8 cellular contexts compared by ENCODE assay signal in the genomic region with DNA sequence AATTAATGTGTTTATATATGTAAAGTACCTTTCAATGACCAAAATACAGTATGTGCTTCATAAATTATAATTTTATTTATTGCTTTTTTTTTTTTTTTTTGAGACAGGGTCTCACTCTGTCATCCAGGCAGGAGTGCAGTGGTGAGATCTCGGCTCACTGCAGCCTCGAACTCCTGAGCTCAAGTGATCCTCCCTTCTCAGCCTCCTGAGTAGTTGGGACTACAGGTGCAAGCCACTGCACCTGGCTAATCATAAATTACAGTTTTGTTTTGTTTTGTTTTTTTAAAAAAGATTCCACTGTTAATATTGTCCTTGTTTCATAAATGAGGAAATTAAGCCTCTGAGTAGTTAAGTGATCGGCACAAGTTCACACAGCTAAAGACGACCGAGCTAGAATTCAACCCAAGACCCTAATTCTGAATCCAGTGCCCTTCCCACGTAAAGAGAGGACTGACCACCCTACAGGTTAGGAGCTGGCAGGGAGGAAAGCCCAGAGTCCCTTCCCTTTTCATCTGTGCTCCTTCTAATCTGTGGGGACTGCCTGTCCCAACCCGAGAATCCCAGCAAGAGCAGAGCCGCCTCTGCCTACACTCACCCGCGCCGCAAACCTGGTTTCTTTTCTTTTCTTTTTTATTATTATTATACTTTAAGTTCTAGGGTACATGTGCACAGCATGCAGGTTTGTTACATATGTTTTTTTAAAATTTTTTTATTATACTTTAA. TPM values are rescaled to one million over a fixed set of nuclear protein-coding genes. Genes with fewer than 3 reads are reported as not detected.
A peak's percentile ranks its signal among the peaks of the same experiment; 100 is the strongest.
DNase-seq lines count a peak whose midpoint lies in the region; ATAC-seq and TF ChIP-seq lines count a peak whose summit lies in the region.

No MANE protein-coding gene starts in this region.

- no peaks in the 10 kb centered on the region for H3K27me3 ChIP-seq in KMS-11 (ENCODE audit: insufficient read depth, low read depth)
- H3K27me3 ChIP-seq in aorta (ENCODE audit: control insufficient read depth in 1 of 2, insufficient read depth in 2 of 2, low read length in 1 of 2), result no peaks in the 10 kb centered on the region

- H3K9me3 Mint-ChIP-seq in CD14-positive monocyte, result no peaks in the 10 kb centered on the region
- H3K9me3 Mint-ChIP-seq in naive B cell, result no peaks in the 10 kb centered on the region

- no peaks in the 10 kb centered on the region for H3K79me2 ChIP-seq in KMS-11 (ENCODE audit: insufficient read depth, low read depth)

- ATAC-seq in naive B cell (ENCODE audit: low read depth in 2 of 2) (peak; percentile 22 to 29), aorta (ENCODE audit: low FRiP score) (no peak), GM18520 (IDR thresholded peaks at IDR 0.05; ENCODE audit: unreplicated experiment) (no peak)

- WGBS in aorta, 2 donors, result 37 to 40% methylated on average over 11 of the region's 11 CpGs

- H3K9me3 ChIP-seq in aorta (ENCODE audit: control insufficient read depth, low read length), result no peaks in the 10 kb centered on the region

- TF ChIP-seq CTCF in CD14-positive monocyte (IDR thresholded peaks at IDR 0.05), result no peak
- TF ChIP-seq CTCF in KMS-11 (conservative IDR thresholded peaks at IDR 0.05; ENCODE audit: low read depth, low read length), result no peak
- TF ChIP-seq CTCF in cardiac fibroblast (IDR thresholded peaks at IDR 0.05; ENCODE audit: low read depth, low read length), result no peak

- H3K9ac ChIP-seq in KMS-11, result no peak overlapping the region; the same call in 1 of the 2 replicates

- peaks cover 33% of the 10 kb centered on the region for H3K4me1 ChIP-seq in KMS-11 (ENCODE audit: low read depth, poor library complexity, severe bottlenecking)
- H3K4me1 ChIP-seq in aorta (ENCODE audit: control insufficient read depth in 1 of 2, insufficient read depth in 2 of 2, low read length in 2 of 2), result no peaks in the 10 kb centered on the region

- intact Hi-C loops in CD14-positive monocyte (cut with micrococcal nuclease) (loop anchor here (5.0 to 10.0 kb wide), 2 partner anchors 142 to 144 kb away; no protein-coding TSS in a partner anchor), aorta (cut with DNase I) (loop anchor here in 1 of 2 donors (2.0 kb wide), 1 partner anchor 144 kb away; no protein-coding TSS in a partner anchor)

- peaks cover 3% of the 10 kb centered on the region for H3K4me1 Mint-ChIP-seq in CD14-positive monocyte
- H3K4me1 Mint-ChIP-seq in naive B cell, result peaks cover 4 to 6% (median 4%) of the 10 kb centered on the region in 3 donors

- H3K4me2 ChIP-seq in KMS-11, result peak overlapping the region; percentile 41

- H2AFZ ChIP-seq in KMS-11 (ENCODE audit: low read depth), result peak overlapping the region; percentile 41; the same call in 1 of the 2 replicates

- H3K27ac Mint-ChIP-seq in CD14-positive monocyte (no peak overlapping the region), naive B cell (peak overlapping the region in 1 of 6 donors; percentile 22)

- H3K4me3 Mint-ChIP-seq in CD14-positive monocyte, result peak overlapping the region; percentile 62 to 80
- H3K4me3 Mint-ChIP-seq in naive B cell, result peak overlapping the region; percentile 25 to 83 (median 69)

- H3K27ac ChIP-seq in KMS-11, result no peak overlapping the region
- no peak overlapping the region for H3K27ac ChIP-seq in aorta (ENCODE audit: low read depth in 1 of 2, low read length in 2 of 2)

- no peak overlapping the region for H3K4me3 ChIP-seq in KMS-11 (IDR thresholded peaks at IDR 0.05; ENCODE audit: insufficient read depth, low read depth, low read length)
- H3K4me3 ChIP-seq in cardiac fibroblast (replicated peaks in 1 of 2; ENCODE audit: low read depth in 2 of 2, low read length in 2 of 2), result peak overlapping the region; percentile 18 to 19
- H3K4me3 ChIP-seq in aorta (ENCODE audit: low read length in 2 of 2), result no peak overlapping the region

- peaks cover 5 to 16% (median 6%) of the 10 kb centered on the region in 3 donors for H3K27me3 Mint-ChIP-seq in CD14-positive monocyte (ENCODE audit: low read depth in 3 of 3)
- H3K27me3 Mint-ChIP-seq in naive B cell, result peaks cover 5 to 9% (median 6%) of the 10 kb centered on the region in 3 donors

- no peaks in the 10 kb centered on the region for H3K36me3 ChIP-seq in KMS-11 (ENCODE audit: insufficient read depth)
- H3K36me3 ChIP-seq in aorta (ENCODE audit: control insufficient read depth in 1 of 2, insufficient read depth in 2 of 2, low read length in 1 of 2), result no peaks in the 10 kb centered on the region

- DNase-seq in CD14-positive monocyte (ENCODE audit: low spot score) (no peak), cardiac fibroblast (ENCODE audit: low read depth in 2 of 2) (no peak), naive B cell (no peak), aorta (no peak), NCI-H2029 (lab: John Stamatoyannopoulos, UW) (no peak), pons (ENCODE audit: low spot score) (no peak)

- H3K36me3 Mint-ChIP-seq in CD14-positive monocyte (no peaks in the 10 kb centered on the region), naive B cell (no peaks in the 10 kb centered on the region)

- H4K20me1 ChIP-seq in KMS-11 (ENCODE audit: insufficient read depth), result no peaks in the 10 kb centered on the region

RNA-seq across cellular contexts. Expression of gene GDF5, which starts 8.5 kb away (rescaled TPM):
- polyA plus RNA-seq in CD14-positive monocyte, result not detected
- not detected for polyA plus RNA-seq in naive B cell (ENCODE audit: low read depth in 6 of 6)
- under 1 TPM; 0.42 to 0.57 TPM for total RNA-seq in aorta
- polyA plus RNA-seq in aorta, result under 1 TPM in 1 of 2 donors, not detected in 1; 0.41 TPM

RNA-seq across cellular contexts. Expression of gene CEP250, which starts 8.9 kb away (rescaled TPM):
- polyA plus RNA-seq in CD14-positive monocyte (1 to 10 TPM in 1 of 2 donors, under 1 TPM in 1; 0.81 to 1.2 TPM), naive B cell (ENCODE audit: low read depth in 6 of 6) (10 to 100 TPM in 1 of 6 donors, 1 to 10 TPM in 4, not detected in 1; 3.4 to 20.5 (median 5.2) TPM), aorta (10 to 100 TPM; 16.2 to 17.9 TPM)
- 10 to 100 TPM; 21.9 to 32.5 TPM for total RNA-seq in aorta

RNA-seq across cellular contexts. Expression of gene UQCC1, which starts 34.7 kb away (rescaled TPM):
- polyA plus RNA-seq in CD14-positive monocyte (1 to 10 TPM; 8.5 to 9.8 TPM), naive B cell (ENCODE audit: low read depth in 6 of 6) (10 to 100 TPM; 10.2 to 17.1 (median 11.7) TPM), aorta (10 to 100 TPM; 10.8 to 26.8 TPM)
- total RNA-seq in aorta, result 10 to 100 TPM; 38.6 to 42.9 TPM

Comparison
In these comparisons a context has a peak if more than half of its experiments do, and no peak if none do; other contexts are left out.
1. H3K4me3 ChIP-seq: peak in cardiac fibroblast (2 of 2); none in KMS-11 (single experiment) and aorta (0 of 2).
2. ATAC-seq: peak in naive B cell (2 of 2); none in aorta (single experiment) and GM18520 (single experiment).